38 cellular contexts compared by ENCODE assay signal in the genomic region with DNA sequence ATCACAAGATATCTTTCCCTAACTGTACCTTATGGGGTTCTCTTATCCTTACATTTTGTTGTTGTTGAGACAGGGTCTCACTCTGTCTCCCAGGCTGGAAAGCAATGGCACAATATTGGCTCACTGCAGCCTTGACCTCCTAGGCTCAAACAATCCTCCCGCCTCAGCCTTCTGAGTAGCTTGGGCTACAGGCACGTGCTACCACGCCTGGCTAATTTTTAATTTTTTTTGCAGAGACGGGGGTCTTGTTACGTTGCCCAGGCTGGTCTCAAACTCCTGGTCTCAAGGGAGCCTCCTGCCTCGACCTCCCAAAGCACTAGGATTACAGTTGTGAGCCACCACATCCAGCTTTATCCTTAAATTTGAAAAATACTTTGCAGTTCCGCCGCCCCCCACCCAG.
"Had no signal": no experiment of that assay in that cellular context is flagged by ENCODE, and none has a peak within 500 bp of the region (broad histone marks: within the 10 kb centered on the region; RNA-seq: fewer than 3 reads in every experiment).

No MANE protein-coding gene starts in this region.

- DNase-seq: activated B cell treated with CpG ODN at 0.5 μM for 24 hours; activated CD4-positive, alpha-beta memory T cell treated with anti-CD3 and anti-CD28 coated beads for 36 hours; activated CD4-positive, alpha-beta T cell treated with anti-CD3 and anti-CD28 coated beads for 4 hours; activated CD4-positive, alpha-beta T cell treated with anti-CD3 and anti-CD28 coated beads, Interleukin-2, amount 10 ng/mL, durations not matched to agents 24 days and 14 days; activated CD4-positive, alpha-beta T cell treated with anti-CD3 and anti-CD28 coated beads, Interleukin-2, amount 50 U/mL, for 1 hour; activated CD4-positive, alpha-beta T cell treated with anti-CD3 and anti-CD28 coated beads, Interleukin-2, amount 50 U/mL, for 4 hours; activated CD4-positive, CD25-positive, alpha-beta regulatory T cell treated with anti-CD3 and anti-CD28 coated beads, Interleukin-2, amount 50 U/mL, for 72 hours; activated CD8-positive, alpha-beta memory T cell treated with anti-CD3 and anti-CD28 coated beads, Interleukin-2, amount 50 U/mL, for 4 hours; activated CD8-positive, alpha-beta T cell treated with anti-CD3 and anti-CD28 coated beads for 36 hours; activated gamma-delta T cell treated with Interleukin-2 at 50 U/mL for 16 hours; activated naive CD4-positive, alpha-beta T cell; activated naive CD4-positive, alpha-beta T cell treated with anti-CD3 and anti-CD28 coated beads for 36 hours; activated naive CD4-positive, alpha-beta T cell treated with anti-CD3 and anti-CD28 coated beads, Interleukin-2, amount 50 U/mL, for 16 hours; activated naive CD8-positive, alpha-beta T cell treated with anti-CD3 and anti-CD28 coated beads for 36 hours; activated T-cell treated with anti-CD3 and anti-CD28 coated beads for 4 hours; activated T-cell treated with anti-CD3 and anti-CD28 coated beads, Interleukin-2, amount 50 U/mL, for 1 hour; activated T-cell treated with anti-CD3 and anti-CD28 coated beads, Interleukin-2, amount 50 U/mL, for 4 hours; activated T-cell treated with anti-CD3 and anti-CD28 coated beads, Interleukin-2, amount 50 U/mL, for 72 hours; adrenal gland; amniotic stem cell; aorta; body of pancreas; brain microvascular endothelial cell; cerebellar nuclear complex; T-helper 1 cell; T-helper 2 cell; T-helper 9 cell had no signal

- H3K27me3 Mint-ChIP-seq: activated B cell treated with CpG ODN at 0.5 μM for 24 hours; activated CD4-positive, alpha-beta memory T cell treated with anti-CD3 and anti-CD28 coated beads for 36 hours; activated CD4-positive, alpha-beta T cell treated with anti-CD3 and anti-CD28 coated beads, Interleukin-2, amount 10 ng/mL, durations not matched to agents 24 days and 14 days; activated CD8-positive, alpha-beta T cell treated with anti-CD3 and anti-CD28 coated beads for 36 hours; activated naive CD8-positive, alpha-beta T cell treated with anti-CD3 and anti-CD28 coated beads for 36 hours; activated T-helper 17 cell treated with anti-CD3 and anti-CD28 coated beads, Interleukin-2, amount 50 U/mL, for 72 hours; central memory CD8-positive, alpha-beta T cell had no signal

- H3K4me1 ChIP-seq: body of pancreas, breast epithelium had no signal

- H3K36me3 Mint-ChIP-seq: activated CD4-positive, alpha-beta memory T cell treated with anti-CD3 and anti-CD28 coated beads for 36 hours; activated naive CD4-positive, alpha-beta T cell treated with anti-CD3 and anti-CD28 coated beads, Interleukin-2, amount 50 U/mL, for 72 hours; activated naive CD8-positive, alpha-beta T cell treated with anti-CD3 and anti-CD28 coated beads for 36 hours had no signal

- H3K36me3 ChIP-seq: adrenal gland, brain microvascular endothelial cell, breast epithelium, cardiac muscle cell had no signal

- H3K9me3 ChIP-seq: adrenal gland, body of pancreas, breast epithelium had no signal

- H3K4me3 Mint-ChIP-seq: activated B cell treated with CpG ODN at 0.5 μM for 24 hours; activated CD4-positive, alpha-beta memory T cell treated with anti-CD3 and anti-CD28 coated beads for 36 hours; activated CD4-positive, alpha-beta T cell treated with anti-CD3 and anti-CD28 coated beads, Interleukin-2, amount 10 ng/mL, durations not matched to agents 24 days and 14 days; activated CD8-positive, alpha-beta T cell treated with anti-CD3 and anti-CD28 coated beads for 36 hours; activated naive CD4-positive, alpha-beta T cell treated with anti-CD3 and anti-CD28 coated beads for 36 hours; activated naive CD8-positive, alpha-beta T cell treated with anti-CD3 and anti-CD28 coated beads for 36 hours; activated T-cell treated with anti-CD3 and anti-CD28 coated beads, Interleukin-2, amount 50 U/mL, for 4 hours; activated T-cell treated with anti-CD3 and anti-CD28 coated beads, Interleukin-2, amount 50 U/mL, for 72 hours; activated T-helper 1 cell treated with anti-CD3 and anti-CD28 coated beads, Interleukin-12 subunit alpha, Interleukin-12 subunit beta, Interleukin-2, Interleukin-4 antibody, amounts not matched to agents 30 ng/mL and 10 ng/mL and 1 ng/mL, durations not matched to agents 14 hours and 24 hours and 36 hours; activated T-helper 17 cell treated with anti-CD3 and anti-CD28 coated beads, Interleukin-2, amount 50 U/mL, for 72 hours; central memory CD8-positive, alpha-beta T cell; T-helper 1 cell treated with Interleukin-12 subunit alpha and Interleukin-12 subunit beta and Interleukin-4 antibody, amounts not matched to agents 30 μg/mL and 1 μg/mL, for 36 hours; T-helper 2 cell treated with Interferon-gamma antibody and Interleukin-4, amounts not matched to agents 5 μg/mL and 100 μg/mL, for 36 hours had no signal

- H3K27me3 ChIP-seq: adrenal gland, body of pancreas, brain microvascular endothelial cell, breast epithelium, cardiac muscle cell had no signal

- H3K4me3 ChIP-seq: adrenal gland, body of pancreas, breast epithelium, cardiac muscle cell had no signal

- H3K27ac Mint-ChIP-seq: activated B cell treated with CpG ODN at 0.5 μM for 24 hours; activated CD4-positive, alpha-beta memory T cell treated with anti-CD3 and anti-CD28 coated beads for 36 hours; activated CD4-positive, alpha-beta T cell treated with anti-CD3 and anti-CD28 coated beads, Interleukin-2, amount 10 ng/mL, durations not matched to agents 24 days and 14 days; activated CD8-positive, alpha-beta T cell treated with anti-CD3 and anti-CD28 coated beads for 36 hours; activated naive CD4-positive, alpha-beta T cell treated with anti-CD3 and anti-CD28 coated beads for 36 hours; activated naive CD4-positive, alpha-beta T cell treated with anti-CD3 and anti-CD28 coated beads, Interleukin-2, amount 50 U/mL, for 72 hours; activated naive CD8-positive, alpha-beta T cell treated with anti-CD3 and anti-CD28 coated beads for 36 hours; activated T-cell treated with anti-CD3 and anti-CD28 coated beads, Interleukin-2, amount 50 U/mL, for 72 hours; activated T-helper 1 cell treated with anti-CD3 and anti-CD28 coated beads, Interleukin-12 subunit alpha, Interleukin-12 subunit beta, Interleukin-2, Interleukin-4 antibody, amounts not matched to agents 30 ng/mL and 10 ng/mL and 1 ng/mL, durations not matched to agents 14 hours and 24 hours and 36 hours; activated T-helper 17 cell treated with anti-CD3 and anti-CD28 coated beads, Interleukin-2, amount 50 U/mL, for 72 hours; T-helper 1 cell treated with Interleukin-12 subunit alpha and Interleukin-12 subunit beta and Interleukin-4 antibody, amounts not matched to agents 30 μg/mL and 1 μg/mL, for 36 hours; T-helper 2 cell treated with Interferon-gamma antibody and Interleukin-4, amounts not matched to agents 5 μg/mL and 100 μg/mL, for 36 hours had no signal

- FAIRE-seq: astrocyte, TTC549 had no signal

- H3K9me3 Mint-ChIP-seq: activated B cell treated with CpG ODN at 0.5 μM for 24 hours; activated CD4-positive, alpha-beta memory T cell treated with anti-CD3 and anti-CD28 coated beads for 36 hours; activated CD4-positive, alpha-beta T cell treated with anti-CD3 and anti-CD28 coated beads, Interleukin-2, amount 10 ng/mL, durations not matched to agents 24 days and 14 days; activated CD8-positive, alpha-beta T cell treated with anti-CD3 and anti-CD28 coated beads for 36 hours; activated naive CD4-positive, alpha-beta T cell treated with anti-CD3 and anti-CD28 coated beads for 36 hours; activated naive CD4-positive, alpha-beta T cell treated with anti-CD3 and anti-CD28 coated beads, Interleukin-2, amount 50 U/mL, for 72 hours; activated naive CD8-positive, alpha-beta T cell treated with anti-CD3 and anti-CD28 coated beads for 36 hours; activated T-cell treated with anti-CD3 and anti-CD28 coated beads, Interleukin-2, amount 50 U/mL, for 4 hours; activated T-cell treated with anti-CD3 and anti-CD28 coated beads, Interleukin-2, amount 50 U/mL, for 72 hours; activated T-helper 1 cell treated with anti-CD3 and anti-CD28 coated beads, Interleukin-12 subunit alpha, Interleukin-12 subunit beta, Interleukin-2, Interleukin-4 antibody, amounts not matched to agents 30 ng/mL and 10 ng/mL and 1 ng/mL, durations not matched to agents 14 hours and 24 hours and 36 hours; activated T-helper 17 cell treated with anti-CD3 and anti-CD28 coated beads, Interleukin-2, amount 50 U/mL, for 72 hours; central memory CD8-positive, alpha-beta T cell; T-helper 1 cell treated with Interleukin-12 subunit alpha and Interleukin-12 subunit beta and Interleukin-4 antibody, amounts not matched to agents 30 μg/mL and 1 μg/mL, for 36 hours; T-helper 2 cell treated with Interferon-gamma antibody and Interleukin-4, amounts not matched to agents 5 μg/mL and 100 μg/mL, for 36 hours had no signal

- ATAC-seq: activated CD8-positive, alpha-beta T cell treated with anti-CD3 and anti-CD28 coated beads for 36 hours; activated naive CD4-positive, alpha-beta T cell treated with anti-CD3 and anti-CD28 coated beads, Interleukin-2, amount 50 U/mL, for 72 hours; activated T-cell treated with anti-CD3 and anti-CD28 coated beads, Interleukin-2, amount 50 U/mL, for 4 hours; activated T-cell treated with anti-CD3 and anti-CD28 coated beads, Interleukin-2, amount 50 U/mL, for 72 hours; activated T-helper 17 cell treated with anti-CD3 and anti-CD28 coated beads, Interleukin-2, amount 50 U/mL, for 72 hours; body of pancreas had no signal

- H3K27ac ChIP-seq: adrenal gland, body of pancreas, brain microvascular endothelial cell, breast epithelium, cardiac muscle cell, VCaP had no signal

- H3K4me1 Mint-ChIP-seq: activated T-helper 17 cell treated with anti-CD3 and anti-CD28 coated beads, Interleukin-2, amount 50 U/mL, for 72 hours had no signal
